ENCODE assay signal across 28 cellular contexts in genomic region chr3:156763386-156763785, GRCh38.
"Had no signal": no experiment of that assay in that cellular context is flagged by ENCODE, and none has a peak within 500 bp of the region (broad histone marks: within the 10 kb centered on the region; RNA-seq: fewer than 3 reads in every experiment).

No MANE protein-coding gene starts in this region.

- H3K4me1 Mint-ChIP-seq: activated B cell treated with CpG ODN at 0.5 μM for 24 hours; activated CD4-positive, alpha-beta T cell treated with anti-CD3 and anti-CD28 coated beads for 36 hours; activated T-helper 17 cell treated with anti-CD3 and anti-CD28 coated beads, Interleukin-2, amount 50 U/mL, for 72 hours; naive B cell; stimulated activated memory B cell treated with anti-CD40 and anti-IgM and Interleukin-4, amounts not matched to agents 10 μg/mL and 1 μg/mL and 100 μg/mL, for 72 hours; T-helper 17 cell had no signal

- H3K36me3 ChIP-seq: adrenal gland, ascending aorta, gastroesophageal sphincter, ovary, stomach, suprapubic skin, tibial nerve had no signal

- H3K27me3 Mint-ChIP-seq: activated B cell treated with CpG ODN at 0.5 μM for 24 hours; activated CD4-positive, alpha-beta T cell treated with anti-CD3 and anti-CD28 coated beads for 36 hours; activated naive CD8-positive, alpha-beta T cell; activated T-cell treated with anti-CD3 and anti-CD28 coated beads, Interleukin-2, amount 50 U/mL, for 24 hours; activated T-helper 17 cell treated with anti-CD3 and anti-CD28 coated beads, Interleukin-2, amount 50 U/mL, for 72 hours; naive B cell; stimulated activated memory B cell treated with anti-CD40 and anti-IgM and Interleukin-4, amounts not matched to agents 10 μg/mL and 1 μg/mL and 100 μg/mL, for 72 hours; T-helper 17 cell had no signal

- H3K4me3 ChIP-seq: adrenal gland, ascending aorta, gastroesophageal sphincter, mucosa of descending colon, ovary, skin epidermis, stomach, suprapubic skin, tibial nerve had no signal

- H3K27me3 ChIP-seq: adrenal gland, ascending aorta, gastroesophageal sphincter, ovary, stomach, suprapubic skin, tibial nerve had no signal

- H3K9me3 ChIP-seq: adrenal gland, ascending aorta, gastroesophageal sphincter, mucosa of descending colon, ovary, stomach, suprapubic skin, tibial nerve had no signal

- H3K4me3 Mint-ChIP-seq: activated B cell treated with CpG ODN at 0.5 μM for 24 hours; activated CD4-positive, alpha-beta T cell treated with anti-CD3 and anti-CD28 coated beads for 36 hours; activated naive CD8-positive, alpha-beta T cell; activated T-cell treated with anti-CD3 and anti-CD28 coated beads, Interleukin-2, amount 50 U/mL, for 24 hours; activated T-helper 17 cell treated with anti-CD3 and anti-CD28 coated beads, Interleukin-2, amount 50 U/mL, for 72 hours; naive B cell; stimulated activated memory B cell treated with anti-CD40 and anti-IgM and Interleukin-4, amounts not matched to agents 10 μg/mL and 1 μg/mL and 100 μg/mL, for 72 hours; T-helper 17 cell had no signal

- DNase-seq: activated B cell treated with CpG ODN at 0.5 μM for 24 hours; activated CD4-positive, alpha-beta T cell treated with anti-CD3 and anti-CD28 coated beads for 36 hours; activated CD4-positive, alpha-beta T cell treated with anti-CD3 and anti-CD28 coated beads, Interleukin-2, amount 50 U/mL, for 4 hours; activated CD8-positive, alpha-beta memory T cell treated with anti-CD3 and anti-CD28 coated beads for 24 hours; activated CD8-positive, alpha-beta memory T cell treated with anti-CD3 and anti-CD28 coated beads, Interleukin-2, amount 50 U/mL, for 4 hours; activated T-cell treated with anti-CD3 and anti-CD28 coated beads, Interleukin-2, amount 50 U/mL, for 24 hours; adrenal gland; central memory CD4-positive, alpha-beta T cell; effector memory CD4-positive, alpha-beta T cell; head of caudate nucleus; hypothalamus; left cardiac atrium; mesendoderm; mucosa of descending colon; naive B cell; ovary; right cardiac atrium; stimulated activated CD4-positive, alpha-beta T cell treated with anti-CD3 and anti-CD28 coated beads, Interleukin-15, amount 100 ng/mL, for 24 hours; stomach; T-helper 17 cell had no signal

- H3K36me3 Mint-ChIP-seq: activated naive CD8-positive, alpha-beta T cell; naive B cell; stimulated activated memory B cell treated with anti-CD40 and anti-IgM and Interleukin-4, amounts not matched to agents 10 μg/mL and 1 μg/mL and 100 μg/mL, for 72 hours had no signal

- H3K4me1 ChIP-seq: adrenal gland had no signal

- H3K27ac Mint-ChIP-seq: activated B cell treated with CpG ODN at 0.5 μM for 24 hours; activated CD4-positive, alpha-beta T cell treated with anti-CD3 and anti-CD28 coated beads for 36 hours; activated naive CD8-positive, alpha-beta T cell; activated T-cell treated with anti-CD3 and anti-CD28 coated beads, Interleukin-2, amount 50 U/mL, for 24 hours; activated T-helper 17 cell treated with anti-CD3 and anti-CD28 coated beads, Interleukin-2, amount 50 U/mL, for 72 hours; naive B cell; stimulated activated memory B cell treated with anti-CD40 and anti-IgM and Interleukin-4, amounts not matched to agents 10 μg/mL and 1 μg/mL and 100 μg/mL, for 72 hours; T-helper 17 cell had no signal

- H3K27ac ChIP-seq: adrenal gland, ascending aorta, gastroesophageal sphincter, ovary, skin epidermis, stomach, suprapubic skin, tibial nerve had no signal

- ATAC-seq: activated CD4-positive, alpha-beta T cell treated with anti-CD3 and anti-CD28 coated beads for 36 hours; activated T-helper 17 cell treated with anti-CD3 and anti-CD28 coated beads, Interleukin-2, amount 50 U/mL, for 72 hours; gastroesophageal sphincter; stimulated activated memory B cell treated with anti-CD40 and anti-IgM and Interleukin-4, amounts not matched to agents 10 μg/mL and 1 μg/mL and 100 μg/mL, for 72 hours; T-helper 17 cell had no signal

- H3K9me3 Mint-ChIP-seq: activated B cell treated with CpG ODN at 0.5 μM for 24 hours; activated T-cell treated with anti-CD3 and anti-CD28 coated beads, Interleukin-2, amount 50 U/mL, for 24 hours; activated T-helper 17 cell treated with anti-CD3 and anti-CD28 coated beads, Interleukin-2, amount 50 U/mL, for 72 hours; stimulated activated memory B cell treated with anti-CD40 and anti-IgM and Interleukin-4, amounts not matched to agents 10 μg/mL and 1 μg/mL and 100 μg/mL, for 72 hours had no signal
